In genomic region chr5:139140631-139141071, GRCh38 we compare ENCODE assay signal across 9 cellular contexts. TPM values are rescaled to one million over a fixed set of nuclear protein-coding genes. Genes with fewer than 3 reads are reported as not detected.
A peak's percentile ranks its signal among the peaks of the same experiment; 100 is the strongest.
DNase-seq lines count a peak whose midpoint lies in the region; ATAC-seq, FAIRE-seq and TF ChIP-seq lines count a peak whose summit lies in the region.
"Had no signal": no experiment of that assay in that cellular context is flagged by ENCODE, and none has a peak within 500 bp of the region (broad histone marks: within the 10 kb centered on the region; RNA-seq: fewer than 3 reads in every experiment).

No MANE protein-coding gene starts in this region.

- no peaks in the 10 kb centered on the region for H3K79me2 ChIP-seq in HepG2 (ENCODE audit: insufficient read depth, low read length)

- POLR2A ChIA-PET in HepG2 (lab: Yijun Ruan, JAX), result interaction anchor here (1.8 kb wide), 1 partner anchor 58 kb away, joined by 5 read pairs; the partner anchor contains the start of gene SIL1

- TF ChIP-seq POLR2A in right lobe of liver (IDR thresholded peaks at IDR 0.05), result no peak
- TF ChIP-seq POLR2A in HepG2 (IDR thresholded peaks at IDR 0.05; ENCODE audit: insufficient read depth in 1 of 2, low read depth in 2 of 2, low read length in 2 of 2), result no peak
- no peak for TF ChIP-seq POLR2A in esophagus squamous epithelium (IDR thresholded peaks at IDR 0.05)

- H3K4me3 ChIP-seq in right lobe of liver (no peak overlapping the region), HepG2 (replicated peaks in 1 of 3; ENCODE audit: insufficient read depth in 1 of 3, low read depth in 2 of 3, low read length in 3 of 3) (no peak overlapping the region), choroid plexus epithelial cell (ENCODE audit: low read depth, low read length) (no peak overlapping the region), aorta (ENCODE audit: low read length in 2 of 2) (no peak overlapping the region), esophagus squamous epithelium (no peak overlapping the region)

- CTCF ChIA-PET in HepG2 (lab: Yijun Ruan, JAX; ENCODE audit: low intra/inter-chr PET ratio, low total read pairs), result no interaction called here

- DNase-seq in right lobe of liver (no peak), HepG2 (ENCODE audit: low spot score) (no peak), choroid plexus epithelial cell (ENCODE audit: low read depth) (peak; percentile 52), midbrain (lab: John Stamatoyannopoulos, UW) (peak; percentile 52), aorta (peak in 1 of 2 donors; percentile 62), esophagus squamous epithelium (lab: John Stamatoyannopoulos, UW) (no peak), NCI-H2227 (lab: John Stamatoyannopoulos, UW; ENCODE audit: unreplicated experiment) (no peak), HUDEP-2 (lab: John Stamatoyannopoulos, UW; ENCODE audit: unreplicated experiment in 76 of 76) (no peak)
- DNase-seq: NCI-H1694 had no signal

- intact Hi-C loops in right lobe of liver (cut with DNase I), result no loop called here
- intact Hi-C loops in HepG2 (cut with micrococcal nuclease; ENCODE audit: unreplicated experiment), result loop anchor here (10.0 kb wide), 1 partner anchor 124 kb away; no protein-coding TSS in a partner anchor
- intact Hi-C loops in aorta (cut with DNase I), result loop anchor here (5.0 to 10.0 kb wide), 3 partner anchors 33 to 57 kb away; partner anchors contain the start of gene SIL1 (in 2 of the 2)
- intact Hi-C loops in esophagus squamous epithelium (cut with DNase I), result no loop called here

- WGBS in right lobe of liver (ENCODE audit: insufficient coverage, low coverage, low lambda C conversion rate, missing lambda C conversion rate), result 73% methylated on average over 6 of the region's 6 CpGs
- WGBS in HepG2 (ENCODE audit: low lambda C conversion rate), result over 99% methylated on average over 6 of the region's 6 CpGs
- WGBS in aorta, 2 donors, result 2 to 5% methylated on average over 6 of the region's 6 CpGs
- WGBS in esophagus squamous epithelium, 2 donors, result 49 to 62% methylated on average over 5 to 6 of the region's 6 CpGs

- TF ChIP-seq EP300 in HepG2 (IDR thresholded peaks at IDR 0.05; ENCODE audit: low read depth in 2 of 2, low read length in 2 of 2) (no peak), HepG2 (CRISPR knock-in tag; IDR thresholded peaks at IDR 0.05; ENCODE audit: borderline replicate concordance) (no peak)

- H3K27ac ChIP-seq in right lobe of liver, result peak overlapping the region in 2 of 3 donors; percentile 27 to 72
- H3K27ac ChIP-seq in HepG2 (ENCODE audit: extremely low read length, insufficient read depth, low read length), result no peak overlapping the region
- peak overlapping the region; percentile 61 to 96 for H3K27ac ChIP-seq in aorta (ENCODE audit: low read depth in 1 of 2, low read length in 2 of 2)
- H3K27ac ChIP-seq in esophagus squamous epithelium, result peak overlapping the region in 2 of 4 donors; percentile 54

- no peaks in the 10 kb centered on the region for H3K27me3 ChIP-seq in right lobe of liver
- H3K27me3 ChIP-seq in HepG2 (ENCODE audit: control insufficient read depth in 1 of 2, insufficient read depth in 2 of 2, low read length in 2 of 2), result no peaks in the 10 kb centered on the region
- H3K27me3 ChIP-seq in aorta (ENCODE audit: control insufficient read depth in 1 of 2, insufficient read depth in 2 of 2, low read length in 1 of 2), result no peaks in the 10 kb centered on the region
- no peaks in the 10 kb centered on the region for H3K27me3 ChIP-seq in esophagus squamous epithelium

- ATAC-seq in right lobe of liver, result peak in 1 of 4 donors; percentile 5
- no peak for ATAC-seq in HepG2
- ATAC-seq in aorta (ENCODE audit: low FRiP score), result peak; percentile 79

- H3K9ac ChIP-seq in HepG2 (ENCODE audit: insufficient read depth, low read depth, low read length), result no peak overlapping the region

- in situ Hi-C loops in HepG2 (cut with HindIII; ENCODE audit: extremely low pct_ligation_motif_present, low pct_unique_long_range_greater_than_20kb), result no loop called here

- FAIRE-seq in HepG2 (lab: Jason Lieb, UNC), result no peak

- no peak for TF ChIP-seq CTCF in right lobe of liver (IDR thresholded peaks at IDR 0.05)
- no peak for TF ChIP-seq CTCF in HepG2 (CRISPR knock-in tag; IDR thresholded peaks at IDR 0.05)
- TF ChIP-seq CTCF in choroid plexus epithelial cell (conservative IDR thresholded peaks at IDR 0.05; ENCODE audit: low read depth, low read length), result no peak
- TF ChIP-seq CTCF in esophagus squamous epithelium (IDR thresholded peaks at IDR 0.05), result no peak

- H3K9me3 ChIP-seq in right lobe of liver (no peaks in the 10 kb centered on the region), HepG2 (ENCODE audit: low read length) (no peaks in the 10 kb centered on the region), aorta (ENCODE audit: control insufficient read depth, low read length) (no peaks in the 10 kb centered on the region), esophagus squamous epithelium (no peaks in the 10 kb centered on the region)

- H2AFZ ChIP-seq in HepG2 (ENCODE audit: low read length), result no peak overlapping the region

- no TSS peak for BruUV-seq in HepG2 (replicated peaks; lab: Mats Ljungman, UMichigan)

- H3K36me3 ChIP-seq in right lobe of liver (no peaks in the 10 kb centered on the region), HepG2 (replicated peaks in 1 of 2; ENCODE audit: control insufficient read depth in 1 of 2, insufficient read depth in 2 of 2, low read length in 2 of 2) (no peaks in the 10 kb centered on the region; a peak in 1 of 5 replicates), aorta (ENCODE audit: control insufficient read depth in 1 of 2, insufficient read depth in 2 of 2, low read length in 1 of 2) (no peaks in the 10 kb centered on the region), esophagus squamous epithelium (no peaks in the 10 kb centered on the region)

- H4K20me1 ChIP-seq in HepG2 (ENCODE audit: insufficient read depth, low read length), result no peaks in the 10 kb centered on the region; the same call in 1 of the 2 replicates

- H3K4me2 ChIP-seq in HepG2 (ENCODE audit: low read depth, low read length), result no peak overlapping the region

- H3K4me1 ChIP-seq in right lobe of liver (peaks cover 0 to 37% (median 16%) of the 10 kb centered on the region in 4 donors), HepG2 (ENCODE audit: insufficient read depth, low read length) (peaks cover 36% of the 10 kb centered on the region), aorta (ENCODE audit: control insufficient read depth in 1 of 2, insufficient read depth in 2 of 2, low read length in 2 of 2) (peaks cover 3 to 6% of the 10 kb centered on the region in 2 donors), esophagus squamous epithelium (peaks cover 10 to 45% (median 35%) of the 10 kb centered on the region in 3 donors)

- no peak for TF ChIP-seq RAD21 in HepG2 (CRISPR knock-in tag; IDR thresholded peaks at IDR 0.05)

TF ChIP-seq in HepG2, 621 proteins besides CTCF, POLR2A, EP300 and RAD21:
- TF ChIP-seq SNAI1 (CRISPR knock-in tag; IDR thresholded peaks at IDR 0.05; ENCODE audit: borderline replicate concordance), result no peak
- TF ChIP-seq, protein P1, sequence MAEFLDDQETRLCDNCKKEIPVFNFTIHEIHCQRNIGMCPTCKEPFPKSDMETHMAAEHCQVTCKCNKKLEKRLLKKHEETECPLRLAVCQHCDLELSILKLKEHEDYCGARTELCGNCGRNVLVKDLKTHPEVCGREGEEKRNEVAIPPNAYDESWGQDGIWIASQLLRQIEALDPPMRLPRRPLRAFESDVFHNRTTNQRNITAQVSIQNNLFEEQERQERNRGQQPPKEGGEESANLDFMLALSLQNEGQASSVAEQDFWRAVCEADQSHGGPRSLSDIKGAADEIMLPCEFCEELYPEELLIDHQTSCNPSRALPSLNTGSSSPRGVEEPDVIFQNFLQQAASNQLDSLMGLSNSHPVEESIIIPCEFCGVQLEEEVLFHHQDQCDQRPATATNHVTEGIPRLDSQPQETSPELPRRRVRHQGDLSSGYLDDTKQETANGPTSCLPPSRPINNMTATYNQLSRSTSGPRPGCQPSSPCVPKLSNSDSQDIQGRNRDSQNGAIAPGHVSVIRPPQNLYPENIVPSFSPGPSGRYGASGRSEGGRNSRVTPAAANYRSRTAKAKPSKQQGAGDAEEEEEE (CRISPR knock-in tag; IDR thresholded peaks at IDR 0.05; ENCODE audit: borderline replicate concordance), result no peak
- no peak for TF ChIP-seq JDP2 (CRISPR knock-in tag; IDR thresholded peaks at IDR 0.05; ENCODE audit: borderline replicate concordance)

RNA-seq across cellular contexts. Expression of gene SIL1, which starts 57.5 kb away (rescaled TPM):
- total RNA-seq in right lobe of liver (10 to 100 TPM; 57.6 to 94.9 (median 67.0) TPM), HepG2 (2016; rRNA removed; fragmentation: Illumina TruSeq; extraction: Trizol) (15.9 and 30.0 TPM in 2 replicates), aorta (10 to 100 TPM; 48.7 to 49.8 TPM), esophagus squamous epithelium (10 to 100 TPM; 18.0 to 34.6 (median 18.3) TPM)
- 5.0 and 6.0 TPM in 2 replicates for total RNA-seq in HepG2 (2016; cell fraction: cytosol; rRNA removed; fragmentation: Illumina TruSeq; extraction: Trizol; ENCODE audit: low read depth)
- total RNA-seq in HepG2 (2016; cell fraction: insoluble cytoplasmic fraction; rRNA removed; fragmentation: Illumina TruSeq; extraction: Trizol), result 14.1 and 31.0 TPM in 2 replicates
- 6.5 and 8.3 TPM in 2 replicates for total RNA-seq in HepG2 (2016; cell fraction: membrane; rRNA removed; fragmentation: Illumina TruSeq; extraction: Trizol)
- total RNA-seq in HepG2 (2016; cell fraction: nucleus; rRNA removed; fragmentation: Illumina TruSeq; extraction: Trizol), result 29.9 and 30.1 TPM in 2 replicates
- polyA plus RNA-seq in HepG2 (2011; rRNA removed) (26.0 and 27.6 TPM in 2 replicates), aorta (10 to 100 TPM; 19.4 to 58.9 TPM)
- 20.8 and 47.3 TPM in 2 replicates for polyA plus RNA-seq in HepG2 (2011; cell fraction: cytosol; rRNA removed)
- polyA plus RNA-seq in HepG2 (2011; cell fraction: nucleus; rRNA removed), result 23.4 and 23.7 TPM in 2 replicates
- 26.8 and 28.6 TPM in 2 replicates for polyA plus RNA-seq in HepG2 (2012)
- 4.2 and 4.3 TPM in 2 replicates for polyA plus RNA-seq in HepG2 (2016; cell fraction: cytosol; fragmentation: Illumina TruSeq; extraction: Trizol; ENCODE audit: low read depth)
- 10.9 and 13.0 TPM in 2 replicates for polyA plus RNA-seq in HepG2 (2016; cell fraction: insoluble cytoplasmic fraction; fragmentation: Illumina TruSeq; extraction: Trizol; ENCODE audit: low read depth)
- 3.6 and 4.4 TPM in 2 replicates for polyA plus RNA-seq in HepG2 (2016; cell fraction: membrane; fragmentation: Illumina TruSeq; extraction: Trizol; ENCODE audit: low read depth)
- polyA plus RNA-seq in HepG2 (2016; cell fraction: nucleus; fragmentation: Illumina TruSeq; extraction: Trizol; ENCODE audit: insufficient read depth, low read depth), result 40.0 and 42.7 TPM in 2 replicates
- 16.2 and 45.8 TPM in 2 replicates for polyA minus RNA-seq in HepG2 (2011; rRNA and poly(A)+ RNA removed; ENCODE audit: low replicate concordance)
- polyA minus RNA-seq in HepG2 (2011; cell fraction: cytosol; rRNA and poly(A)+ RNA removed), result 12.9 and 13.8 TPM in 2 replicates
- polyA minus RNA-seq in HepG2 (2011; cell fraction: nucleus; rRNA and poly(A)+ RNA removed), result 12.6 and 13.4 TPM in 2 replicates

Comparison
In these comparisons a context has a peak if more than half of its experiments do, and no peak if none do; other contexts are left out.
1. intact Hi-C loops: an anchor here in HepG2 (10.0 kb wide) and aorta (5.0 to 10.0 kb wide); none called in right lobe of liver and esophagus squamous epithelium.
2. DNase-seq: peak in choroid plexus epithelial cell (single experiment) and midbrain (single experiment); none in right lobe of liver (0 of 3), HepG2 (single experiment), esophagus squamous epithelium (single experiment), NCI-H2227 (single experiment) and HUDEP-2 (0 of 76).